Comparison of ENCODE assay signal across 27 cellular contexts in genomic region chr4:7787067-7787466, GRCh38.
"Had no signal": no experiment of that assay in that cellular context is flagged by ENCODE, and none has a peak within 500 bp of the region (broad histone marks: within the 10 kb centered on the region; RNA-seq: fewer than 3 reads in every experiment).

No MANE protein-coding gene starts in this region.

- H3K27me3 ChIP-seq: hepatocyte, testis, vagina had no signal

- DNase-seq: activated CD4-positive, alpha-beta T cell treated with anti-CD3 and anti-CD28 coated beads, Interleukin-2, amount 10 ng/mL, durations not matched to agents 7 days and 5 days; activated CD4-positive, CD25-positive, alpha-beta regulatory T cell treated with anti-CD3 and anti-CD28 coated beads, Interleukin-2, amount 50 U/mL, for 72 hours; activated naive CD4-positive, alpha-beta T cell treated with anti-CD3 and anti-CD28 coated beads for 36 hours; activated naive CD8-positive, alpha-beta T cell treated with anti-CD3 and anti-CD28 coated beads, Interleukin-2, amount 10 ng/mL, durations not matched to agents 7 days and 5 days; activated T-cell treated with anti-CD3 and anti-CD28 coated beads, Interleukin-2, amount 50 U/mL, for 24 hours; amniotic stem cell; cerebellar nuclear complex; erythroblast; foreskin fibroblast; kidney glomerular epithelial cell; left ventricle myocardium inferior; nucleus accumbens; stimulated activated CD4-positive, alpha-beta T cell treated with anti-CD3 and anti-CD28 coated beads, Interleukin-2, amount 100 ng/mL, for 48 hours; stimulated activated CD8-positive, alpha-beta memory T cell treated with anti-CD3 and anti-CD28 coated beads, Interleukin-4, amount 100 ng/mL, for 48 hours; stimulated activated naive B cell treated with anti-CD40 and anti-IgM and Interleukin-4, amounts not matched to agents 10 μg/mL and 1 μg/mL and 100 μg/mL, for 72 hours; testis; trophoblast cell had no signal

- H3K9me3 ChIP-seq: left ventricle myocardium inferior, testis, vagina had no signal

- H3K27me3 Mint-ChIP-seq: activated CD4-positive, alpha-beta T cell treated with anti-CD3 and anti-CD28 coated beads, Interleukin-2, amount 10 ng/mL, durations not matched to agents 7 days and 5 days; activated naive CD8-positive, alpha-beta T cell treated with anti-CD3 and anti-CD28 coated beads, Interleukin-2, amount 10 ng/mL, durations not matched to agents 7 days and 5 days; activated T-cell treated with anti-CD3 and anti-CD28 coated beads, Interleukin-2, amount 50 U/mL, for 24 hours had no signal

- H3K4me1 ChIP-seq: parathyroid adenoma had no signal

- ATAC-seq: sciatic nerve; stimulated activated naive B cell treated with anti-CD40 and anti-IgM and Interleukin-4, amounts not matched to agents 10 μg/mL and 1 μg/mL and 100 μg/mL, for 72 hours had no signal

- H3K4me3 ChIP-seq: hepatocyte, left ventricle myocardium inferior, smooth muscle cell, vagina had no signal

- H3K79me2 ChIP-seq: hepatocyte, parathyroid adenoma had no signal

- FAIRE-seq: endometrium had no signal

- H3K4me2 ChIP-seq: hepatocyte, smooth muscle cell had no signal

- H3K4me3 Mint-ChIP-seq: activated CD4-positive, alpha-beta T cell treated with anti-CD3 and anti-CD28 coated beads, Interleukin-2, amount 10 ng/mL, durations not matched to agents 7 days and 5 days; activated naive CD4-positive, alpha-beta T cell treated with anti-CD3 and anti-CD28 coated beads for 36 hours; activated naive CD8-positive, alpha-beta T cell treated with anti-CD3 and anti-CD28 coated beads, Interleukin-2, amount 10 ng/mL, durations not matched to agents 7 days and 5 days; activated T-cell treated with anti-CD3 and anti-CD28 coated beads, Interleukin-2, amount 50 U/mL, for 24 hours; memory B cell; nephron; stimulated activated naive B cell treated with anti-CD40 and anti-IgM and Interleukin-4, amounts not matched to agents 10 μg/mL and 1 μg/mL and 100 μg/mL, for 72 hours had no signal

- H3K36me3 ChIP-seq: vagina had no signal

- H3K27ac ChIP-seq: hepatocyte, left ventricle myocardium inferior, parathyroid adenoma, testis, vagina, VCaP had no signal

- H3K27ac Mint-ChIP-seq: activated CD4-positive, alpha-beta T cell treated with anti-CD3 and anti-CD28 coated beads, Interleukin-2, amount 10 ng/mL, durations not matched to agents 7 days and 5 days; activated naive CD4-positive, alpha-beta T cell treated with anti-CD3 and anti-CD28 coated beads for 36 hours; activated naive CD8-positive, alpha-beta T cell treated with anti-CD3 and anti-CD28 coated beads, Interleukin-2, amount 10 ng/mL, durations not matched to agents 7 days and 5 days; activated T-cell treated with anti-CD3 and anti-CD28 coated beads, Interleukin-2, amount 50 U/mL, for 24 hours; activated T-helper 2 cell treated with anti-CD3 and anti-CD28 coated beads, Interferon-gamma antibody, Interleukin-2, Interleukin-4, amounts not matched to agents 10 μg/mL and 5 μg/mL and 100 μg/mL, durations not matched to agents 14 hours and 24 hours and 36 hours; memory B cell; nephron; stimulated activated naive B cell treated with anti-CD40 and anti-IgM and Interleukin-4, amounts not matched to agents 10 μg/mL and 1 μg/mL and 100 μg/mL, for 72 hours had no signal

- H3K9ac ChIP-seq: parathyroid adenoma had no signal

- H3K36me3 Mint-ChIP-seq: activated naive CD8-positive, alpha-beta T cell treated with anti-CD3 and anti-CD28 coated beads, Interleukin-2, amount 10 ng/mL, durations not matched to agents 7 days and 5 days; memory B cell; stimulated activated naive B cell treated with anti-CD40 and anti-IgM and Interleukin-4, amounts not matched to agents 10 μg/mL and 1 μg/mL and 100 μg/mL, for 72 hours had no signal

- H2AFZ ChIP-seq: hepatocyte, parathyroid adenoma had no signal

- H3K4me1 Mint-ChIP-seq: activated naive CD8-positive, alpha-beta T cell treated with anti-CD3 and anti-CD28 coated beads, Interleukin-2, amount 10 ng/mL, durations not matched to agents 7 days and 5 days; stimulated activated naive B cell treated with anti-CD40 and anti-IgM and Interleukin-4, amounts not matched to agents 10 μg/mL and 1 μg/mL and 100 μg/mL, for 72 hours had no signal
